ENCODE assay signal across 1 cellular context in genomic region chr19:55703790-55704215, GRCh38.
TF ChIP-seq lines count a peak whose summit lies in the region.

No MANE protein-coding gene starts in this region.

TF ChIP-seq in liver, 16 proteins besides CTCF, POLR2A, EP300 and RAD21 (continued from another document):
- no peak for TF ChIP-seq FOXA1 (IDR thresholded peaks at IDR 0.05)
- no peak for TF ChIP-seq FOXA2 (IDR thresholded peaks at IDR 0.05)
- TF ChIP-seq TAF1 (conservative IDR thresholded peaks at IDR 0.05): no peak
- no peak for TF ChIP-seq HNF4A (conservative IDR thresholded peaks at IDR 0.05)
- TF ChIP-seq SP1 (IDR thresholded peaks at IDR 0.05): no peak
- TF ChIP-seq NR2F2 (IDR thresholded peaks at IDR 0.05): no peak
- no peak for TF ChIP-seq RXRA (IDR thresholded peaks at IDR 0.05)
- no peak for TF ChIP-seq JUND (IDR thresholded peaks at IDR 0.05)
- TF ChIP-seq ZBTB33 (IDR thresholded peaks at IDR 0.05): no peak
